ENCODE assay signal across 11 cellular contexts in genomic region chr15:67136802-67137201, GRCh38.
DNase-seq lines count a peak whose midpoint lies in the region; ATAC-seq and TF ChIP-seq lines count a peak whose summit lies in the region.
"Had no signal": no experiment of that assay in that cellular context is flagged by ENCODE, and none has a peak within 500 bp of the region (broad histone marks: within the 10 kb centered on the region; RNA-seq: fewer than 3 reads in every experiment).

No MANE protein-coding gene starts in this region.

- ATAC-seq in CD4-positive, alpha-beta T cell (ENCODE audit: poor library complexity): no peak
- ATAC-seq in psoas muscle (no peak), HG03520 (IDR thresholded peaks at IDR 0.05; ENCODE audit: unreplicated experiment) (no peak)

- no peak for TF ChIP-seq CTCF in CD4-positive, alpha-beta T cell (IDR thresholded peaks at IDR 0.05)
- no peak for TF ChIP-seq CTCF in OCI-LY7 (conservative IDR thresholded peaks at IDR 0.05; ENCODE audit: low read length)
- no peak for TF ChIP-seq CTCF in endodermal cell (conservative IDR thresholded peaks at IDR 0.05)
- no peak for TF ChIP-seq CTCF in psoas muscle (IDR thresholded peaks at IDR 0.05)

- H4K20me1 ChIP-seq in OCI-LY7 (ENCODE audit: insufficient read depth, low read length): no peaks in the 10 kb centered on the region; the same call in 1 of the 2 replicates

- peaks cover 70% of the 10 kb centered on the region for H3K79me2 ChIP-seq in OCI-LY7 (ENCODE audit: insufficient read depth, low read depth, low read length)

- no peaks in the 10 kb centered on the region for H3K27me3 Mint-ChIP-seq in CD4-positive, alpha-beta T cell
- H3K27me3 Mint-ChIP-seq in endodermal cell (ENCODE audit: insufficient read depth): peaks cover 7% of the 10 kb centered on the region

- H3K27ac Mint-ChIP-seq in CD4-positive, alpha-beta T cell: peak overlapping the region; percentile 96
- no peak overlapping the region for H3K27ac Mint-ChIP-seq in endodermal cell

- H3K4me3 ChIP-seq in OCI-LY7 (ENCODE audit: low read depth, low read length, poor library complexity, severe bottlenecking): no peak overlapping the region
- no peak overlapping the region for H3K4me3 ChIP-seq in endodermal cell (ENCODE audit: low read length)
- H3K4me3 ChIP-seq in psoas muscle: no peak overlapping the region
- H3K4me3 ChIP-seq: testis had no signal

- H2AFZ ChIP-seq in OCI-LY7 (ENCODE audit: low read length): no peak overlapping the region

- BruUV-seq in OCI-LY7 (replicated peaks; lab: Mats Ljungman, UMichigan): no TSS peak

- H3K9me3 Mint-ChIP-seq in CD4-positive, alpha-beta T cell: no peaks in the 10 kb centered on the region
- no peaks in the 10 kb centered on the region for H3K9me3 Mint-ChIP-seq in endodermal cell

- H3K4me3 Mint-ChIP-seq in CD4-positive, alpha-beta T cell: peak overlapping the region; percentile 18
- H3K4me3 Mint-ChIP-seq in endodermal cell: no peak overlapping the region

- peaks cover 67% of the 10 kb centered on the region for H3K4me1 ChIP-seq in OCI-LY7 (ENCODE audit: insufficient read depth, low read length, poor library complexity, severe bottlenecking)
- H3K4me1 ChIP-seq in endodermal cell (ENCODE audit: control insufficient read depth, insufficient read depth, low read length): peaks cover 23% of the 10 kb centered on the region
- peaks cover 98% of the 10 kb centered on the region for H3K4me1 ChIP-seq in psoas muscle

- peak overlapping the region; percentile 41 for H3K4me2 ChIP-seq in OCI-LY7 (ENCODE audit: low read length)

- H3K9me2 ChIP-seq in OCI-LY7 (ENCODE audit: insufficient read depth, low read length): no peaks in the 10 kb centered on the region

- CTCF ChIA-PET in CD4-positive, alpha-beta T cell (lab: Charles Lee): interaction anchor here (0.7 kb wide), 1 partner anchor 91 kb away, joined by 3 read pairs; no protein-coding TSS in a partner anchor
- CTCF ChIA-PET in OCI-LY7 (lab: Charles Lee; ENCODE audit: unreplicated experiment): no interaction called here

- DNase-seq in CD4-positive, alpha-beta T cell: no peak
- DNase-seq in OCI-LY7 (ENCODE audit: low spot score) (no peak), endodermal cell (peak; percentile 41), psoas muscle (no peak), inferior parietal cortex (ENCODE audit: extremely low spot score) (no peak), NCI-H1105 treated with DMSO at 0.1 percent for 48 hours (lab: John Stamatoyannopoulos, UW) (no peak)
- DNase-seq in stimulated activated naive CD4-positive, alpha-beta T cell (lab: John Stamatoyannopoulos, UW): no peak
- DNase-seq: NCI-H1694, T-helper 9 cell, testis had no signal

- H3K36me3 ChIP-seq in OCI-LY7 (ENCODE audit: insufficient read depth, low read length) (no peaks in the 10 kb centered on the region), endodermal cell (ENCODE audit: control insufficient read depth, insufficient read depth, low read length) (no peaks in the 10 kb centered on the region), psoas muscle (ENCODE audit: insufficient read depth in 1 of 2, low read depth in 1 of 2) (no peaks in the 10 kb centered on the region)

- H3K27me3 ChIP-seq in CD4-positive, alpha-beta T cell (ENCODE audit: control insufficient read depth, insufficient read depth, low read length): no peaks in the 10 kb centered on the region
- H3K27me3 ChIP-seq in endodermal cell (ENCODE audit: control insufficient read depth, insufficient read depth, low read length, poor library complexity, severe bottlenecking) (no peaks in the 10 kb centered on the region), psoas muscle (ENCODE audit: insufficient read depth in 3 of 3, low read length in 2 of 3) (no peaks in the 10 kb centered on the region)
- H3K27me3 ChIP-seq: testis had no signal

- peaks cover 92% of the 10 kb centered on the region for H3K4me1 Mint-ChIP-seq in CD4-positive, alpha-beta T cell (ENCODE audit: low read depth)
- peaks cover 56% of the 10 kb centered on the region for H3K4me1 Mint-ChIP-seq in endodermal cell

- intact Hi-C loops in CD4-positive, alpha-beta T cell (cut with DNase I, micrococcal nuclease): no loop called here
- intact Hi-C loops in OCI-LY7 (cut with micrococcal nuclease; ENCODE audit: unreplicated experiment) (no loop called here), psoas muscle (cut with DNase I) (no loop called here)

- H3K9me3 ChIP-seq in CD4-positive, alpha-beta T cell (ENCODE audit: control insufficient read depth, low read length): no peaks in the 10 kb centered on the region
- no peaks in the 10 kb centered on the region for H3K9me3 ChIP-seq in OCI-LY7 (ENCODE audit: low read length)
- H3K9me3 ChIP-seq in endodermal cell (ENCODE audit: control insufficient read depth, low read length): no peaks in the 10 kb centered on the region
- no peaks in the 10 kb centered on the region for H3K9me3 ChIP-seq in psoas muscle
- H3K9me3 ChIP-seq: testis had no signal

- 95 to 100% methylated on average over 3 of the region's 3 CpGs for WGBS in endodermal cell (ENCODE audit: insufficient coverage in 1 of 2, insufficient read length in 1 of 2), 2 experiments
- 85 to 99% (median 96%) methylated on average over 3 of the region's 3 CpGs for WGBS in psoas muscle, 3 donors

- H3K36me3 Mint-ChIP-seq in CD4-positive, alpha-beta T cell (ENCODE audit: low read depth): peaks cover 3% of the 10 kb centered on the region
- no peaks in the 10 kb centered on the region for H3K36me3 Mint-ChIP-seq in endodermal cell (ENCODE audit: low read depth)

- H3K9ac ChIP-seq in endodermal cell (ENCODE audit: extremely low read depth, low read length, poor library complexity, severe bottlenecking): no peak overlapping the region

- no peak overlapping the region for H3K27ac ChIP-seq in CD4-positive, alpha-beta T cell (ENCODE audit: low read depth, low read length)
- H3K27ac ChIP-seq in OCI-LY7 (ENCODE audit: low read depth, low read length, poor library complexity, severe bottlenecking) (no peak overlapping the region), endodermal cell (ENCODE audit: low read depth, low read length) (no peak overlapping the region), psoas muscle (peak overlapping the region; percentile 87)
- H3K27ac ChIP-seq: testis had no signal

- POLR2A ChIA-PET in CD4-positive, alpha-beta T cell (lab: Charles Lee): interaction anchor here (0.8 to 1.4 kb wide), 2 partner anchors 18 to 68 kb away, joined by 3 to 4 read pairs; no protein-coding TSS in a partner anchor
- POLR2A ChIA-PET in OCI-LY7 (lab: Charles Lee): no interaction called here
